31 cellular contexts compared by ENCODE assay signal in genomic region chr4:626201-627091, GRCh38. TPM values are rescaled to one million over a fixed set of nuclear protein-coding genes. Genes with fewer than 3 reads are reported as not detected.
A peak's percentile ranks its signal among the peaks of the same experiment; 100 is the strongest.
DNase-seq lines count a peak whose midpoint lies in the region; ATAC-seq and TF ChIP-seq lines count a peak whose summit lies in the region.
"Had no signal": no experiment of that assay in that cellular context is flagged by ENCODE, and none has a peak within 500 bp of the region (broad histone marks: within the 10 kb centered on the region; RNA-seq: fewer than 3 reads in every experiment).

No MANE protein-coding gene starts in this region.

- no peak for TF ChIP-seq POLR2A in stomach (IDR thresholded peaks at IDR 0.05)

- no peak for TF ChIP-seq CTCF in Panc1 (IDR thresholded peaks at IDR 0.05)
- TF ChIP-seq CTCF in stomach (IDR thresholded peaks at IDR 0.05): no peak

- POLR2A ChIA-PET in Panc1 (lab: Charles Lee): no interaction called here
- POLR2A ChIA-PET in activated CD4-positive, alpha-beta memory T cell treated with anti-CD3 and anti-CD28 coated beads for 36 hours (lab: Charles Lee): no interaction called here

- no TSS peak for BruUV-seq in Panc1 (replicated peaks; lab: Mats Ljungman, UMichigan)

- no peaks in the 10 kb centered on the region for H3K4me1 ChIP-seq in Panc1 (ENCODE audit: control insufficient read depth, insufficient read depth, low read length)
- H3K4me1 ChIP-seq in stomach: no peaks in the 10 kb centered on the region
- H3K4me1 ChIP-seq: ascending aorta, HAP-1, heart right ventricle, prostate gland, testis had no signal

- TF ChIP-seq EP300 in stomach (IDR thresholded peaks at IDR 0.05): no peak

- no peaks in the 10 kb centered on the region for H3K27me3 Mint-ChIP-seq in activated CD4-positive, alpha-beta memory T cell treated with anti-CD3 and anti-CD28 coated beads for 36 hours

- intact Hi-C loops in Panc1 (cut with micrococcal nuclease; ENCODE audit: unreplicated experiment): no loop called here
- intact Hi-C loops in activated CD4-positive, alpha-beta memory T cell treated with anti-CD3 and anti-CD28 coated beads for 36 hours (cut with micrococcal nuclease): no loop called here
- intact Hi-C loops in stomach (cut with DNase I; ENCODE audit: low total_unique reads): no loop called here

- H3K9me3 ChIP-seq in Panc1 (ENCODE audit: control insufficient read depth, insufficient read depth, low read depth, low read length) (no peaks in the 10 kb centered on the region), stomach (no peaks in the 10 kb centered on the region)
- H3K9me3 ChIP-seq: ascending aorta, HAP-1, heart right ventricle, prostate gland, testis had no signal

- no peak overlapping the region for H3K4me3 Mint-ChIP-seq in activated CD4-positive, alpha-beta memory T cell treated with anti-CD3 and anti-CD28 coated beads for 36 hours
- H3K4me3 Mint-ChIP-seq: activated naive CD4-positive, alpha-beta T cell treated with anti-CD3 and anti-CD28 coated beads, Interleukin-2, amount 50 U/mL, for 24 hours; CD4-positive, alpha-beta T cell; immature natural killer cell; neural crest cell; stimulated activated effector memory CD8-positive, alpha-beta T cell treated with anti-CD3 and anti-CD28 coated beads, Interleukin-12 subunit alpha, Interleukin-12 subunit beta, amount 100 ng/mL, for 72 hours had no signal

- no peak overlapping the region for H3K27ac ChIP-seq in Panc1 (ENCODE audit: low read length)
- no peak overlapping the region for H3K27ac ChIP-seq in stomach
- H3K27ac ChIP-seq: ascending aorta, dorsolateral prefrontal cortex, heart right ventricle, HL-60, prostate gland, testis had no signal

- H3K27me3 ChIP-seq in Panc1 (ENCODE audit: control insufficient read depth, insufficient read depth, low read length) (no peaks in the 10 kb centered on the region), stomach (peaks cover 0 to 72% (median 24%) of the 10 kb centered on the region in 3 donors)
- H3K27me3 ChIP-seq: ascending aorta, dorsolateral prefrontal cortex, testis had no signal

- ATAC-seq in Panc1: 0 out of 2 replicates have a peak, but pooled peaks have one; percentile 27
- ATAC-seq: heart right ventricle; stimulated activated effector memory CD8-positive, alpha-beta T cell treated with anti-CD3 and anti-CD28 coated beads, Interleukin-12 subunit alpha, Interleukin-12 subunit beta, amount 100 ng/mL, for 72 hours had no signal

- H3K36me3 ChIP-seq in Panc1 (ENCODE audit: control insufficient read depth, insufficient read depth, low read length) (no peaks in the 10 kb centered on the region), stomach (no peaks in the 10 kb centered on the region)
- H3K36me3 ChIP-seq: ascending aorta, HAP-1, heart right ventricle, prostate gland had no signal

- 69 to 78% (median 71%) methylated on average over 13 to 20 of the region's 20 CpGs for WGBS in stomach, 5 donors

- DNase-seq in COLO668 (lab: John Stamatoyannopoulos, UW; ENCODE audit: unreplicated experiment) (peak; percentile 48), Panc1 (ENCODE audit: low read depth, low spot score) (no peak), myocyte (ENCODE audit: low read depth) (peak; percentile 26), NCI-H1694 (lab: John Stamatoyannopoulos, UW) (no peak), stomach (no peak)
- no peak for DNase-seq in activated CD4-positive, alpha-beta memory T cell treated with anti-CD3 and anti-CD28 coated beads for 36 hours
- DNase-seq: activated T-cell treated with anti-CD3 and anti-CD28 coated beads, Interleukin-2, amount 50 U/mL, for 48 hours; CD4-positive, alpha-beta T cell; central memory CD4-positive, alpha-beta T cell; foreskin fibroblast; heart right ventricle; immature natural killer cell; NCI-H1105; NCI-H2081; NCI-H446 treated with DMSO at 0.1 percent for 48 hours; SIG-M5; stimulated activated CD4-positive, alpha-beta T cell treated with anti-CD3 and anti-CD28 coated beads, Interleukin-1b, Interleukin-23, amount 100 ng/mL, for 48 hours; testis had no signal

- no peak overlapping the region for H3K27ac Mint-ChIP-seq in activated CD4-positive, alpha-beta memory T cell treated with anti-CD3 and anti-CD28 coated beads for 36 hours
- H3K27ac Mint-ChIP-seq: activated naive CD4-positive, alpha-beta T cell treated with anti-CD3 and anti-CD28 coated beads, Interleukin-2, amount 50 U/mL, for 24 hours; CD4-positive, alpha-beta T cell; immature natural killer cell; stimulated activated effector memory CD8-positive, alpha-beta T cell treated with anti-CD3 and anti-CD28 coated beads, Interleukin-12 subunit alpha, Interleukin-12 subunit beta, amount 100 ng/mL, for 72 hours had no signal

- H3K9me3 Mint-ChIP-seq in activated CD4-positive, alpha-beta memory T cell treated with anti-CD3 and anti-CD28 coated beads for 36 hours: peaks cover 2% of the 10 kb centered on the region
- H3K9me3 Mint-ChIP-seq: activated naive CD4-positive, alpha-beta T cell treated with anti-CD3 and anti-CD28 coated beads, Interleukin-2, amount 50 U/mL, for 24 hours; stimulated activated effector memory CD8-positive, alpha-beta T cell treated with anti-CD3 and anti-CD28 coated beads, Interleukin-12 subunit alpha, Interleukin-12 subunit beta, amount 100 ng/mL, for 72 hours had no signal

- in situ Hi-C loops in Panc1 (cut with HindIII; ENCODE audit: low pct_unique_long_range_greater_than_20kb, low sequenced_read_pairs): no loop called here

- H3K36me3 Mint-ChIP-seq in activated CD4-positive, alpha-beta memory T cell treated with anti-CD3 and anti-CD28 coated beads for 36 hours: no peaks in the 10 kb centered on the region
- H3K36me3 Mint-ChIP-seq: activated naive CD4-positive, alpha-beta T cell treated with anti-CD3 and anti-CD28 coated beads, Interleukin-2, amount 50 U/mL, for 24 hours; immature natural killer cell; stimulated activated effector memory CD8-positive, alpha-beta T cell treated with anti-CD3 and anti-CD28 coated beads, Interleukin-12 subunit alpha, Interleukin-12 subunit beta, amount 100 ng/mL, for 72 hours had no signal

- H3K4me3 ChIP-seq in Panc1 (ENCODE audit: low read depth in 2 of 2, low read length in 2 of 2): no peak overlapping the region
- H3K4me3 ChIP-seq in stomach: no peak overlapping the region
- H3K4me3 ChIP-seq: ascending aorta, dorsolateral prefrontal cortex, HAP-1, heart right ventricle, prostate gland, testis had no signal

- CTCF ChIA-PET in Panc1 (lab: Charles Lee): interaction anchor here (0.7 kb wide), 1 partner anchor 24 kb away, joined by 4 read pairs; no protein-coding TSS in a partner anchor
- CTCF ChIA-PET in activated CD4-positive, alpha-beta memory T cell treated with anti-CD3 and anti-CD28 coated beads for 36 hours (lab: Charles Lee): no interaction called here

- no peaks in the 10 kb centered on the region for H3K4me1 Mint-ChIP-seq in activated CD4-positive, alpha-beta memory T cell treated with anti-CD3 and anti-CD28 coated beads for 36 hours (ENCODE audit: low read depth)
- H3K4me1 Mint-ChIP-seq: activated naive CD4-positive, alpha-beta T cell treated with anti-CD3 and anti-CD28 coated beads, Interleukin-2, amount 50 U/mL, for 24 hours; immature natural killer cell; stimulated activated effector memory CD8-positive, alpha-beta T cell treated with anti-CD3 and anti-CD28 coated beads, Interleukin-12 subunit alpha, Interleukin-12 subunit beta, amount 100 ng/mL, for 72 hours had no signal

RNA-seq across cellular contexts. Expression of gene PDE6B, which starts 1.1 kb away (rescaled TPM):
- 6.5 TPM for total RNA-seq in Panc1 (2021; ENCODE audit: unreplicated experiment)
- 16.7 TPM for polyA plus RNA-seq in Panc1 (2012; ENCODE audit: insufficient read length)
- total RNA-seq in myocyte: 0.27 and 2.1 TPM in 2 replicates
- 0.26 TPM for polyA plus RNA-seq in myocyte (2012)
- 10 to 100 TPM; 16.1 to 22.9 TPM for total RNA-seq in activated CD4-positive, alpha-beta memory T cell treated with anti-CD3 and anti-CD28 coated beads for 36 hours
- total RNA-seq in stomach: 10 to 100 TPM in 1 of 5 donors, not detected in 4; 12.3 TPM
- 1 to 10 TPM; 1.1 to 1.8 (median 1.6) TPM for polyA plus RNA-seq in stomach
- total RNA-seq: ascending aorta had no signal

RNA-seq across cellular contexts. Expression of gene ATP5ME, which starts 47.6 kb away (rescaled TPM):
- total RNA-seq in Panc1 (2021; ENCODE audit: unreplicated experiment) (257 TPM), myocyte (69.9 and 197 TPM in 2 replicates), stomach (100 to 1,000 TPM in 3 of 5 donors, 10 to 100 TPM in 1, 1 to 10 TPM in 1; 8.0 to 842 (median 169) TPM)
- 535 TPM for polyA plus RNA-seq in Panc1 (2012; ENCODE audit: insufficient read length)
- 842 TPM for polyA plus RNA-seq in myocyte (2012)
- 100 to 1,000 TPM; 245 to 254 TPM for total RNA-seq in activated CD4-positive, alpha-beta memory T cell treated with anti-CD3 and anti-CD28 coated beads for 36 hours
- 100 to 1,000 TPM; 742 to 876 (median 853) TPM for polyA plus RNA-seq in stomach
- total RNA-seq: ascending aorta had no signal

RNA-seq across cellular contexts. Expression of gene MYL5, which starts 47.9 kb away (rescaled TPM):
- 12.0 TPM for total RNA-seq in Panc1 (2021; ENCODE audit: unreplicated experiment)
- polyA plus RNA-seq in Panc1 (2012; ENCODE audit: insufficient read length): 14.5 TPM
- total RNA-seq in myocyte: 510 and 575 TPM in 2 replicates
- 90.4 TPM for polyA plus RNA-seq in myocyte (2012)
- total RNA-seq in activated CD4-positive, alpha-beta memory T cell treated with anti-CD3 and anti-CD28 coated beads for 36 hours: 10 to 100 TPM; 12.4 to 13.0 TPM
- total RNA-seq in stomach: 10 to 100 TPM in 3 of 5 donors, 1 to 10 TPM in 2; 7.0 to 67.7 (median 13.4) TPM
- polyA plus RNA-seq in stomach: 100 to 1,000 TPM in 1 of 3 donors, 10 to 100 TPM in 2; 18.8 to 148 (median 42.7) TPM

RNA-seq across cellular contexts. Expression of gene TMEM271, which starts 50.4 kb away (rescaled TPM):
- not detected for total RNA-seq in Panc1 (2021; ENCODE audit: unreplicated experiment)
- polyA plus RNA-seq in Panc1 (2012; ENCODE audit: insufficient read length): 0.08 TPM
- not detected in 2 replicates for total RNA-seq in myocyte
- polyA plus RNA-seq in myocyte (2012): not detected
- total RNA-seq in activated CD4-positive, alpha-beta memory T cell treated with anti-CD3 and anti-CD28 coated beads for 36 hours: not detected
- total RNA-seq in stomach: not detected
- polyA plus RNA-seq in stomach: under 1 TPM in 1 of 3 donors, not detected in 2; 0.03 TPM
- total RNA-seq: activated CD8-positive, alpha-beta memory T cell treated with anti-CD3 and anti-CD28 coated beads for 36 hours; ascending aorta; CD4-positive, alpha-beta T cell; epithelial cell of proximal tubule; heart right ventricle; liver; mononuclear cell; skeletal muscle tissue had no signal
- polyA plus RNA-seq: heart right ventricle, immature natural killer cell, liver had no signal

Comparison
In these comparisons a context has a peak if more than half of its experiments do, and no peak if none do; other contexts are left out.
1. DNase-seq: peak in COLO668 (single experiment) and myocyte (single experiment); none in Panc1 (single experiment), NCI-H1694 (single experiment), activated CD4-positive, alpha-beta memory T cell treated with anti-CD3 and anti-CD28 coated beads for 36 hours (single experiment) and stomach (single experiment).